In genomic region chr16:84617068-84617630, GRCh38 we compare ENCODE assay signal across 8 cellular contexts. TPM values are rescaled to one million over a fixed set of nuclear protein-coding genes. Genes with fewer than 3 reads are reported as not detected.
DNase-seq lines count a peak whose midpoint lies in the region; ATAC-seq and TF ChIP-seq lines count a peak whose summit lies in the region.

No MANE protein-coding gene starts in this region.

- H3K9me3 ChIP-seq in esophagus squamous epithelium (no peaks in the 10 kb centered on the region), osteoblast (ENCODE audit: low read depth, low read length) (no peaks in the 10 kb centered on the region)

- H3K4me1 Mint-ChIP-seq in activated CD8-positive, alpha-beta T cell treated with anti-CD3 and anti-CD28 coated beads for 36 hours (ENCODE audit: low read depth) = peaks cover 39% of the 10 kb centered on the region

- peaks cover 24 to 62% (median 29%) of the 10 kb centered on the region in 3 donors for H3K4me1 ChIP-seq in esophagus squamous epithelium
- H3K4me1 ChIP-seq in osteoblast (ENCODE audit: insufficient read depth, low read length) = peaks cover 41% of the 10 kb centered on the region

- H3K79me2 ChIP-seq in osteoblast (ENCODE audit: insufficient read depth, low read length) = peaks cover 57% of the 10 kb centered on the region

- H3K4me3 Mint-ChIP-seq in activated CD8-positive, alpha-beta T cell treated with anti-CD3 and anti-CD28 coated beads for 36 hours = peak overlapping the region; percentile 97

- intact Hi-C loops in activated CD8-positive, alpha-beta T cell treated with anti-CD3 and anti-CD28 coated beads for 36 hours (cut with micrococcal nuclease) = loop anchor here (5.0 kb wide), 1 partner anchor 65 kb away; no protein-coding TSS in a partner anchor
- intact Hi-C loops in esophagus squamous epithelium (cut with DNase I) = no loop called here

- DNase-seq in AG09309 (ENCODE audit: low read depth) (no peak), esophagus squamous epithelium (lab: John Stamatoyannopoulos, UW) (no peak), osteoblast (ENCODE audit: insufficient read length, low spot score, missing footprints) (no peak), SIG-M5 treated with dmso at 0.1 percent for 504 hours (lab: John Stamatoyannopoulos, UW; ENCODE audit: unreplicated experiment) (no peak), erythroblast (lab: John Stamatoyannopoulos, UW) (no peak)
- DNase-seq in activated CD8-positive, alpha-beta T cell treated with anti-CD3 and anti-CD28 coated beads for 36 hours = peak; percentile 70

- H3K27me3 ChIP-seq in esophagus squamous epithelium (peaks cover 0 to 11% (median 0%) of the 10 kb centered on the region in 4 donors), osteoblast (ENCODE audit: insufficient read depth, low read length) (no peaks in the 10 kb centered on the region)

- no peaks in the 10 kb centered on the region for H3K36me3 ChIP-seq in esophagus squamous epithelium
- peaks cover 30% of the 10 kb centered on the region for H3K36me3 ChIP-seq in osteoblast (ENCODE audit: insufficient read depth, low read length)

- ATAC-seq in GM19025 (IDR thresholded peaks at IDR 0.05; ENCODE audit: low read depth, unreplicated experiment) = peak; percentile 17
- peak; percentile 34 for ATAC-seq in HG03439 (IDR thresholded peaks at IDR 0.05; ENCODE audit: unreplicated experiment)
- peak; percentile 44 for ATAC-seq in activated CD8-positive, alpha-beta T cell treated with anti-CD3 and anti-CD28 coated beads for 36 hours

- no peak for TF ChIP-seq POLR2A in esophagus squamous epithelium (IDR thresholded peaks at IDR 0.05)
- no peak for TF ChIP-seq POLR2A in erythroblast (IDR thresholded peaks at IDR 0.05; ENCODE audit: low read length)

- 4 to 8% methylated on average over 16 to 18 of the region's 30 CpGs for WGBS in esophagus squamous epithelium, 2 donors

- peak overlapping the region; percentile 97 for H3K4me2 ChIP-seq in osteoblast (ENCODE audit: insufficient read depth, low read length)

- no peaks in the 10 kb centered on the region for H3K27me3 Mint-ChIP-seq in activated CD8-positive, alpha-beta T cell treated with anti-CD3 and anti-CD28 coated beads for 36 hours

- H3K27ac Mint-ChIP-seq in activated CD8-positive, alpha-beta T cell treated with anti-CD3 and anti-CD28 coated beads for 36 hours = peak overlapping the region; percentile 86

- H3K9me3 Mint-ChIP-seq in activated CD8-positive, alpha-beta T cell treated with anti-CD3 and anti-CD28 coated beads for 36 hours = no peaks in the 10 kb centered on the region

- peak overlapping the region; percentile 22 for H2AFZ ChIP-seq in osteoblast (ENCODE audit: low read length)

- CTCF ChIA-PET in activated CD8-positive, alpha-beta T cell treated with anti-CD3 and anti-CD28 coated beads for 36 hours (lab: Charles Lee) = interaction anchor here (1.3 to 4.4 kb wide), 6 partner anchors 16 to 111 kb away, joined by 3 to 24 read pairs (median 6); no protein-coding TSS in a partner anchor

- H3K4me3 ChIP-seq in AG09309 (ENCODE audit: control insufficient read depth, low read depth, low read length) (peak overlapping the region; percentile 96), esophagus squamous epithelium (peak overlapping the region; percentile 54 to 87 (median 72)), osteoblast (ENCODE audit: insufficient read depth, low read length) (peak overlapping the region; percentile 96)

- POLR2A ChIA-PET in activated CD8-positive, alpha-beta T cell treated with anti-CD3 and anti-CD28 coated beads for 36 hours (lab: Charles Lee) = interaction anchor here (0.7 to 9.5 kb wide), 8 partner anchors 9 to 109 kb away, joined by 3 to 94 read pairs (median 12); no protein-coding TSS in a partner anchor

- peaks cover 49% of the 10 kb centered on the region for H4K20me1 ChIP-seq in osteoblast (ENCODE audit: insufficient read depth, low read length)

- H3K36me3 Mint-ChIP-seq in activated CD8-positive, alpha-beta T cell treated with anti-CD3 and anti-CD28 coated beads for 36 hours (ENCODE audit: low read depth) = peaks cover 47% of the 10 kb centered on the region

- H3K27ac ChIP-seq in esophagus squamous epithelium (peak overlapping the region; percentile 75 to 90 (median 82)), osteoblast (ENCODE audit: low read depth, low read length) (peak overlapping the region; percentile 57)

- no peak for TF ChIP-seq CTCF in AG09309 (IDR thresholded peaks at IDR 0.05; ENCODE audit: control insufficient read depth, insufficient read depth, low read depth, low read length, missing control alignments)
- TF ChIP-seq CTCF in activated CD8-positive, alpha-beta T cell treated with anti-CD3 and anti-CD28 coated beads for 36 hours (IDR thresholded peaks at IDR 0.05) = no peak
- no peak for TF ChIP-seq CTCF in esophagus squamous epithelium (IDR thresholded peaks at IDR 0.05)
- TF ChIP-seq CTCF in osteoblast (IDR thresholded peaks at IDR 0.05; ENCODE audit: extremely low read depth, low read depth, low read length) = no peak

RNA-seq across cellular contexts. Expression of gene COTL1, which starts 0.7 kb away (rescaled TPM):
- total RNA-seq in activated CD8-positive, alpha-beta T cell treated with anti-CD3 and anti-CD28 coated beads for 36 hours = 100 to 1,000 TPM; 664 to 677 TPM
- total RNA-seq in esophagus squamous epithelium = 10 to 100 TPM in 3 of 4 donors, 1 to 10 TPM in 1; 7.9 to 34.2 (median 23.4) TPM
- 145 and 170 TPM in 2 replicates for total RNA-seq in osteoblast

RNA-seq across cellular contexts. Expression of gene KLHL36, which starts 31.2 kb away (rescaled TPM):
- total RNA-seq in activated CD8-positive, alpha-beta T cell treated with anti-CD3 and anti-CD28 coated beads for 36 hours = 10 to 100 TPM; 41.0 to 44.0 TPM
- total RNA-seq in esophagus squamous epithelium = 10 to 100 TPM; 28.7 to 58.6 (median 40.1) TPM
- 67.5 and 69.1 TPM in 2 replicates for total RNA-seq in osteoblast
